20 cellular contexts compared by ENCODE assay signal in the genomic region with DNA sequence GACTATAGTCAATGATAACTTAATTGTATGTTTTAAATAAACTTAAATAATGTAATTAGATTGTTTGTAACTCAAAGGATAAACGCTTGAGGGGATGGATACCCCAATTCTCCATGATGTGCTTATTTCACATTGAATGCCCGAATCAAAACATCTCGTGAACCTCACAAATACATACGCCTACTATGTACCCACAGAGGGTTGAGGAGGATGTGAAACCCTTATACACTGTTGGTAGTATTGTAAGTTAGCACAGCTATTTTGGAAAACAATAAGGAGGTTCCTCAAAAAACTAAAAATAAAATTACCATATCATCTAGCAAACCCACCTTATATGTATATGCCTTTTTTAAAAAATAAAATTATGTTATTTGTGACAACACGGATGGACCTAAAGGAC.
"Had no signal": no experiment of that assay in that cellular context is flagged by ENCODE, and none has a peak within 500 bp of the region (broad histone marks: within the 10 kb centered on the region; RNA-seq: fewer than 3 reads in every experiment).

No MANE protein-coding gene starts in this region.

- H3K27me3 ChIP-seq: heart left ventricle, neutrophil, spleen, stomach, transverse colon had no signal

- H3K4me1 ChIP-seq: heart left ventricle, stomach, transverse colon had no signal

- DNase-seq: effector CD8-positive, alpha-beta T cell; foreskin melanocyte; heart left ventricle; hippocampal formation; kidney glomerular epithelial cell; naive thymus-derived CD8-positive, alpha-beta T cell; posterior cingulate gyrus; spleen; stimulated activated CD4-positive, alpha-beta T cell treated with anti-CD3 and anti-CD28 coated beads, Interleukin-15, amount 100 ng/mL, for 24 hours; stimulated activated CD4-positive, alpha-beta T cell treated with anti-CD3 and anti-CD28 coated beads, Interleukin-1b, Interleukin-23, amount 100 ng/mL, for 48 hours; stimulated activated CD4-positive, alpha-beta T cell treated with anti-CD3 and anti-CD28 coated beads, Interleukin-4, amount 100 ng/mL, for 24 hours; stimulated activated naive CD4-positive, alpha-beta T cell; stomach; substantia nigra; transverse colon had no signal

- ATAC-seq: heart left ventricle; naive thymus-derived CD8-positive, alpha-beta T cell; sciatic nerve had no signal

- FAIRE-seq: islet of Langerhans had no signal

- H3K27ac ChIP-seq: coronary artery, heart left ventricle, neutrophil, spleen, stomach, thoracic aorta, transverse colon had no signal

- H3K4me3 Mint-ChIP-seq: naive thymus-derived CD8-positive, alpha-beta T cell had no signal

- H3K27ac Mint-ChIP-seq: naive thymus-derived CD8-positive, alpha-beta T cell had no signal

- H3K9me3 ChIP-seq: heart left ventricle, neutrophil, spleen, stomach, thoracic aorta, transverse colon had no signal

- H3K4me3 ChIP-seq: coronary artery, heart left ventricle, spleen, stomach, thoracic aorta, transverse colon had no signal

- H3K9me3 Mint-ChIP-seq: naive thymus-derived CD8-positive, alpha-beta T cell had no signal

- H3K36me3 ChIP-seq: heart left ventricle, neutrophil, spleen, stomach, thoracic aorta, transverse colon had no signal
